8 cellular contexts compared by ENCODE assay signal in the genomic region with DNA sequence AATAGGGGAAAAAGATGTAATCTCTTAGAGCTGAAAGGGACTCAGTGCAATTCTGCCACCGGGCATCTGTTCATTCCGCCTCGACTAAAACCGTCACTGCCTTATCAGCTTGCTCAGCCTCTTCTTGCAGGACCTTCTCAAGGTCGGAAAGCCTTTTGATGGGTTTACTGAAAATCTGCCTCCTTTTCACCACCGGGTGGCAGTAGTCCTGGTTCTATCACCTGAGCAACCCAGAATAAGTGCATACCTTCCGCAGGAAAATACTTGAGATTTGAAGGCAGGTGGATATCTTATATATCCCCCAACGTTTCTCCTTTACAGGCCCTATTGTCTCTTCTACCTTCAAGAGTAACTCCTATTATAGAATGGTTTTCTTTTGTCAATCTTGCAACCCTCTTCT.
A peak's percentile ranks its signal among the peaks of the same experiment; 100 is the strongest.
DNase-seq lines count a peak whose midpoint lies in the region; ATAC-seq and TF ChIP-seq lines count a peak whose summit lies in the region.

No MANE protein-coding gene starts in this region.

- TF ChIP-seq CTCF in GM12864 (IDR thresholded peaks at IDR 0.05; ENCODE audit: low read depth, low read length, missing control alignments) (peak; percentile 48), gastrocnemius medialis (IDR thresholded peaks at IDR 0.05 in 4 of 5, conservative IDR thresholded peaks at IDR 0.05 in 1 of 5) (no peak)

- no peaks in the 10 kb centered on the region for H3K4me1 ChIP-seq in gastrocnemius medialis

- intact Hi-C loops in gastrocnemius medialis (cut with DNase I; ENCODE audit: low total_unique reads): no loop called here

- H3K36me3 ChIP-seq in gastrocnemius medialis: no peaks in the 10 kb centered on the region

- no peak overlapping the region for H3K27ac Mint-ChIP-seq in activated CD4-positive, alpha-beta memory T cell treated with anti-CD3 and anti-CD28 coated beads, Interleukin-2, amount 10 ng/mL, durations not matched to agents 7 days and 5 days

- H3K27ac ChIP-seq in gastrocnemius medialis: no peak overlapping the region

- no peaks in the 10 kb centered on the region for H3K36me3 Mint-ChIP-seq in activated CD4-positive, alpha-beta memory T cell treated with anti-CD3 and anti-CD28 coated beads, Interleukin-2, amount 10 ng/mL, durations not matched to agents 7 days and 5 days (ENCODE audit: low read depth)

- peaks cover 0 to 2% (median 0%) of the 10 kb centered on the region in 3 donors for H3K27me3 ChIP-seq in gastrocnemius medialis

- H3K4me3 Mint-ChIP-seq in activated CD4-positive, alpha-beta memory T cell treated with anti-CD3 and anti-CD28 coated beads, Interleukin-2, amount 10 ng/mL, durations not matched to agents 7 days and 5 days: no peak overlapping the region

- CTCF ChIA-PET in activated CD4-positive, alpha-beta memory T cell treated with anti-CD3 and anti-CD28 coated beads, Interleukin-2, amount 10 ng/mL, durations not matched to agents 7 days and 5 days (lab: Charles Lee): interaction anchor here (1.0 to 1.6 kb wide), 2 partner anchors 11 to 251 kb away, joined by 3 to 9 read pairs; no protein-coding TSS in a partner anchor

- H3K27me3 Mint-ChIP-seq in activated CD4-positive, alpha-beta memory T cell treated with anti-CD3 and anti-CD28 coated beads, Interleukin-2, amount 10 ng/mL, durations not matched to agents 7 days and 5 days: peaks cover 4% of the 10 kb centered on the region

- POLR2A ChIA-PET in activated CD4-positive, alpha-beta memory T cell treated with anti-CD3 and anti-CD28 coated beads, Interleukin-2, amount 10 ng/mL, durations not matched to agents 7 days and 5 days (lab: Charles Lee): no interaction called here

- no peaks in the 10 kb centered on the region for H3K9me3 Mint-ChIP-seq in activated CD4-positive, alpha-beta memory T cell treated with anti-CD3 and anti-CD28 coated beads, Interleukin-2, amount 10 ng/mL, durations not matched to agents 7 days and 5 days

- no peak overlapping the region for H3K4me3 ChIP-seq in GM12864 (ENCODE audit: low read depth, low read length)
- no peak overlapping the region for H3K4me3 ChIP-seq in gastrocnemius medialis

- ATAC-seq in GM21515 (IDR thresholded peaks at IDR 0.05; ENCODE audit: unreplicated experiment) (no peak), gastrocnemius medialis (no peak)

- peak; percentile 18 for DNase-seq in ACHN
- DNase-seq in GM12864 (ENCODE audit: low read depth): no peak
- DNase-seq in LoVo (ENCODE audit: low spot score): peak; percentile 9
- DNase-seq in activated CD4-positive, alpha-beta memory T cell treated with anti-CD3 and anti-CD28 coated beads, Interleukin-2, amount 10 ng/mL, durations not matched to agents 7 days and 5 days: peak; percentile 15
- DNase-seq in iris pigment epithelial cell (ENCODE audit: low read depth): peak; percentile 25
- DNase-seq in activated CD4-positive, CD25-positive, alpha-beta regulatory T cell (lab: John Stamatoyannopoulos, UW): no peak
- no peak for DNase-seq in gastrocnemius medialis

- H3K9me3 ChIP-seq in gastrocnemius medialis: no peaks in the 10 kb centered on the region

- no peak for TF ChIP-seq POLR2A in gastrocnemius medialis (IDR thresholded peaks at IDR 0.05)

- H3K4me1 Mint-ChIP-seq in activated CD4-positive, alpha-beta memory T cell treated with anti-CD3 and anti-CD28 coated beads, Interleukin-2, amount 10 ng/mL, durations not matched to agents 7 days and 5 days: no peaks in the 10 kb centered on the region

- in situ Hi-C loops in ACHN (cut with HindIII; ENCODE audit: low pct_ligation_motif_present, low pct_unique_long_range_greater_than_20kb, low sequenced_read_pairs) (no loop called here), gastrocnemius medialis (cut with MboI; ENCODE audit: low sequenced_read_pairs in 4 of 4) (no loop called here)

Comparison
In these comparisons a context has a peak if more than half of its experiments do, and no peak if none do; other contexts are left out.
1. DNase-seq: peak in ACHN (single experiment), LoVo (single experiment), activated CD4-positive, alpha-beta memory T cell treated with anti-CD3 and anti-CD28 coated beads, Interleukin-2, amount 10 ng/mL, durations not matched to agents 7 days and 5 days (single experiment) and iris pigment epithelial cell (single experiment); none in GM12864 (single experiment), activated CD4-positive, CD25-positive, alpha-beta regulatory T cell (0 of 4) and gastrocnemius medialis (0 of 2).